In the genomic region with DNA sequence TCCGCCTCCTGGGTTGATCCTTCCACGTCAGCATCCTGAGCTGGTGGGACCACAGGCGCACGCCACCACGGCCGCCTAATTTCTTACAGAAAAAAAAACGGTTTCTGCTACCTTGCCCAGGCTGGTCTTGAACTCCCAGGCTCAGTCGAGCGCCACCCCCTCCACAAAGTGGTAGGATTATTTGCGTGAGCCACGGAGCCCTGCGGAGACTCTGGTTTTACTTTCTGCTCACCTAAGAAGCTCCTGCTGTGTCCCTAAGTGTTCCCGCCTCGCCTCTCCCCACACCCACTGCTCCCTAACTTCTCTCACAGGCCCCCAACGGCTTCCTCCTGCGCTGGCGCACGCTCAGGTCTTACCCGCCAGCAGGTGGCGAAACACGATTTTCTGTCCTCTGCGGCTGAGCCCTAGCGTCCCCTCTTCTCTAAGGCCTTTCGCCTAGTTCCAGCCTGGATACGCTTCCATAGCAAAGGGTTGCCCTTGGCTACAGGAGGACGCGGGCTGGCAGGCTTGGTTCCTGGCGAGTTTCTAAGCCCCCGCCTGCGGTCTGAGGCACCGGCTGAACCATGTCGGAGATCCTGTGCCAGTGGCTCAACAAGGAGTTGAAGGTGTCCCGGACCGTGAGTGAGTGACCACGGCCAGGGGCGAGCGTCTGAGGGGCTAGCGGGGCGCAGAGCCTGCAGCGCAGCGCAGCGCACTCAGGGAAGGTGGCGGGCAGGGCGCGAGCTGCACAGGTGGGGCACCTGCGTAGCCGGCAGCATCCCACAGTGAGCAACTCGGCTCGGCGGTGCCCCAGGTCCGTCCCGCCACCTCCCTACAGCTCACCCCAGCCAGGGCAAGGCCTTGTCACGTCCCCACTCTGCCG, we compare ENCODE assay signal across 8 cellular contexts. TPM values are rescaled to one million over a fixed set of nuclear protein-coding genes. Genes with fewer than 3 reads are reported as not detected.
DNase-seq lines count a peak whose midpoint lies in the region; ATAC-seq and TF ChIP-seq lines count a peak whose summit lies in the region.

A gene with protein sequence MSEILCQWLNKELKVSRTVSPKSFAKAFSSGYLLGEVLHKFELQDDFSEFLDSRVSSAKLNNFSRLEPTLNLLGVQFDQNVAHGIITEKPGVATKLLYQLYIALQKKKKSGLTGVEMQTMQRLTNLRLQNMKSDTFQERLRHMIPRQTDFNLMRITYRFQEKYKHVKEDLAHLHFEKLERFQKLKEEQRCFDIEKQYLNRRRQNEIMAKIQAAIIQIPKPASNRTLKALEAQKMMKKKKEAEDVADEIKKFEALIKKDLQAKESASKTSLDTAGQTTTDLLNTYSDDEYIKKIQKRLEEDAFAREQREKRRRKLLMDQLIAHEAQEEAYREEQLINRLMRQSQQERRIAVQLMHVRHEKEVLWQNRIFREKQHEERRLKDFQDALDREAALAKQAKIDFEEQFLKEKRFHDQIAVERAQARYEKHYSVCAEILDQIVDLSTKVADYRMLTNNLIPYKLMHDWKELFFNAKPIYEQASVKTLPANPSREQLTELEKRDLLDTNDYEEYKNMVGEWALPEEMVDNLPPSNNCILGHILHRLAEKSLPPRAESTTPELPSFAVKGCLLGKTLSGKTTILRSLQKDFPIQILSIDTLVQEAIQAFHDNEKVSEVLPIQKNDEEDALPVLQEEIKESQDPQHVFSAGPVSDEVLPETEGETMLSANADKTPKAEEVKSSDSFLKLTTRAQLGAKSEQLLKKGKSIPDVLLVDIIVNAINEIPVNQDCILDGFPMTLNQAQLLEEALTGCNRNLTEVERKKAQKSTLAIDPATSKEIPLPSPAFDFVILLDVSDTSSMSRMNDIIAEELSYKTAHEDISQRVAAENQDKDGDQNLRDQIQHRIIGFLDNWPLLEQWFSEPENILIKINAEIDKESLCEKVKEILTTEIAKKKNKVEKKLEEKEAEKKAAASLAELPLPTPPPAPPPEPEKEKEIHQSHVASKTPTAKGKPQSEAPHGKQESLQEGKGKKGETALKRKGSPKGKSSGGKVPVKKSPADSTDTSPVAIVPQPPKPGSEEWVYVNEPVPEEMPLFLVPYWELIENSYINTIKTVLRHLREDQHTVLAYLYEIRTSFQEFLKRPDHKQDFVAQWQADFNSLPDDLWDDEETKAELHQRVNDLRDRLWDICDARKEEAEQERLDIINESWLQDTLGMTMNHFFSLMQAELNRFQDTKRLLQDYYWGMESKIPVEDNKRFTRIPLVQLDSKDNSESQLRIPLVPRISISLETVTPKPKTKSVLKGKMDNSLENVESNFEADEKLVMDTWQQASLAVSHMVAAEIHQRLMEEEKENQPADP (N-terminal part only) (plus strand): TSS at position 429 of the 862 bp plus-strand sequence. CDS start 135 bp downstream, at position 564.

- CTCF ChIA-PET in T-cell (lab: Charles Lee) = interaction anchor here (0.5 to 3.6 kb wide), 16 partner anchors 9 to 309 kb away, joined by 3 to 34 read pairs (median 3); no protein-coding TSS in a partner anchor

- intact Hi-C loops in left ventricle myocardium inferior (cut with micrococcal nuclease) (no loop called here), posterior cingulate gyrus (cut with DNase I) (loop anchor here (2.0 kb wide), 1 partner anchor 307 kb away; no protein-coding TSS in a partner anchor)

- H3K27me3 ChIP-seq in left ventricle myocardium inferior (ENCODE audit: low read depth) = no peaks in the 10 kb centered on the region

- no peak within 1 kb of the TSS for H3K27ac ChIP-seq in left ventricle myocardium inferior (replicated peaks)

- peak within 1 kb of the TSS; percentile 86 for H3K4me3 ChIP-seq in left ventricle myocardium inferior

- peak; percentile 68 for DNase-seq in CMK (ENCODE audit: low read depth)
- peak; percentile 61 to 81 (median 71) for DNase-seq in T-cell
- peak; percentile 88 for DNase-seq in amniotic epithelial cell (ENCODE audit: low read depth)
- DNase-seq in left ventricle myocardium inferior = peak; percentile 78
- DNase-seq in posterior cingulate gyrus = peak; percentile 70 to 97 (median 82)
- peak; percentile 88 for DNase-seq in type B pancreatic cell (ENCODE audit: extremely low spot score, unreplicated experiment)

- H3K27ac Mint-ChIP-seq in T-cell (peak within 1 kb of the TSS; percentile 92 to 96), type B pancreatic cell (peak within 1 kb of the TSS; percentile 85)

- no peaks in the 10 kb centered on the region for H3K36me3 Mint-ChIP-seq in T-cell
- H3K36me3 Mint-ChIP-seq in type B pancreatic cell = no peaks in the 10 kb centered on the region

- H3K36me3 ChIP-seq in left ventricle myocardium inferior = no peaks in the 10 kb centered on the region

- TF ChIP-seq CTCF in LNCAP (IDR thresholded peaks at IDR 0.05) (peak; percentile 90), left ventricle myocardium inferior (IDR thresholded peaks at IDR 0.05; ENCODE audit: borderline replicate concordance) (peak; percentile 78), type B pancreatic cell (conservative IDR thresholded peaks at IDR 0.05) (peak; percentile 93)

- H3K9me3 ChIP-seq in left ventricle myocardium inferior (replicated peaks) = peaks cover 13% of the 10 kb centered on the region

- POLR2A ChIA-PET in T-cell (lab: Charles Lee) = interaction anchor here (0.6 to 0.9 kb wide), 2 partner anchors 246 to 250 kb away, joined by 4 read pairs; no protein-coding TSS in a partner anchor

- H3K4me1 Mint-ChIP-seq in T-cell (peaks cover 25 to 38% (median 29%) of the 10 kb centered on the region in 3 donors), type B pancreatic cell (ENCODE audit: unreplicated experiment) (peaks cover 5% of the 10 kb centered on the region)

- peaks cover 18% of the 10 kb centered on the region for H3K4me1 ChIP-seq in left ventricle myocardium inferior

- H3K9me3 Mint-ChIP-seq in T-cell = peaks cover 4 to 11% (median 5%) of the 10 kb centered on the region in 3 donors
- peaks cover 10% of the 10 kb centered on the region for H3K9me3 Mint-ChIP-seq in type B pancreatic cell

- peak; percentile 74 for ATAC-seq in GM21447 (IDR thresholded peaks at IDR 0.05; ENCODE audit: unreplicated experiment)
- ATAC-seq in T-cell (replicated peaks in 1 of 4) = peak; percentile 89 to 91 (median 90)

- H3K27me3 Mint-ChIP-seq in T-cell (peaks cover 0 to 4% of the 10 kb centered on the region in 2 donors), type B pancreatic cell (peaks cover 12% of the 10 kb centered on the region)

- H3K4me3 Mint-ChIP-seq in T-cell (peak within 1 kb of the TSS; percentile 92 to 97 (median 96)), type B pancreatic cell (peak within 1 kb of the TSS; percentile 98)

RNA-seq across cellular contexts. Expression of the gene that starts here (rescaled TPM):
- total RNA-seq in T-cell = 10 to 100 TPM in 4 of 5 donors, 1 to 10 TPM in 1; 6.0 to 12.3 (median 11.3) TPM
- 2.7 TPM for total RNA-seq in left ventricle myocardium inferior
- total RNA-seq in type B pancreatic cell (ENCODE audit: low replicate concordance) = 11.5 and 15.1 TPM in 2 replicates
